14 cellular contexts compared by ENCODE assay signal in the genomic region with DNA sequence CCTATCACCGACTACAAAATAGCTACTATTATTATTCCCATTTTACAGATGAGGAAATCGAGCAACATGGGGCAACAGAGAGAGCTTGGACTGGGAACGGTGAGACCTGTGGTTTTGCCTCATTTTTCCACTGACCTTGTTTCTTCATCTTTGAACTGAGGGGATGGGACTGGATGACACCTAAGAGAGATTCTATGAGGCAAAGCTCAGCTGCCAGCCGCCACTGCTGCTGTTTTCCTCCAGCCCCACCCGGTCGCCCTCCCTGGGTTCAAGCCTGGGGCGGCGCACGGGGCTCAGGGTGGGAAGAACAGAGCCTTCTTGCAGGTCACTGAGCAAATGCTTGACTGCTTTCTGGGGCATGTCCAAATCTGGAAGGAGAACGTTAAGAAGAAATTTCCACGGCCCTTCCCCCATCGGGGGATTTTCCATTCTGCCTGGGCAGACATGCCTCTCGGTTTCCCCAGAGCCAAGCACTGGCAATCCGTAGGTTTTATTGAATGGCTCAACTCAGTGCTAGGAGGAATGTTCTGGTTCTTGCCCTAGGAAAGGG. TPM values are rescaled to one million over a fixed set of nuclear protein-coding genes. Genes with fewer than 3 reads are reported as not detected.
A peak's percentile ranks its signal among the peaks of the same experiment; 100 is the strongest.
DNase-seq lines count a peak whose midpoint lies in the region; ATAC-seq, FAIRE-seq and TF ChIP-seq lines count a peak whose summit lies in the region.
"Had no signal": no experiment of that assay in that cellular context is flagged by ENCODE, and none has a peak within 500 bp of the region (broad histone marks: within the 10 kb centered on the region; RNA-seq: fewer than 3 reads in every experiment).

No MANE protein-coding gene starts in this region.

- H3K4me3 Mint-ChIP-seq in CD4-positive, CD25-positive, alpha-beta regulatory T cell: peak overlapping the region in 2 of 4 donors; percentile 8 to 73
- H3K4me3 Mint-ChIP-seq in astrocyte (ENCODE audit: unreplicated experiment): peak overlapping the region; percentile 14
- H3K4me3 Mint-ChIP-seq in naive thymus-derived CD4-positive, alpha-beta T cell: peak overlapping the region in 5 of 10 donors; percentile 25 to 72 (median 63)

- H3K9me3 Mint-ChIP-seq in CD4-positive, CD25-positive, alpha-beta regulatory T cell: no peaks in the 10 kb centered on the region
- peaks cover 5% of the 10 kb centered on the region for H3K9me3 Mint-ChIP-seq in astrocyte (ENCODE audit: unreplicated experiment)
- H3K9me3 Mint-ChIP-seq in naive thymus-derived CD4-positive, alpha-beta T cell: peaks cover 0 to 1% (median 0%) of the 10 kb centered on the region in 11 donors

- no peaks in the 10 kb centered on the region for H3K79me2 ChIP-seq in astrocyte (ENCODE audit: insufficient read depth, low read length)

- CTCF ChIA-PET in naive thymus-derived CD4-positive, alpha-beta T cell (lab: Charles Lee): interaction anchor here (0.6 to 1.1 kb wide), 3 partner anchors 11 to 32 kb away, joined by 3 to 4 read pairs (median 4); no protein-coding TSS in a partner anchor

- H3K4me1 ChIP-seq in CD4-positive, CD25-positive, alpha-beta regulatory T cell (ENCODE audit: control insufficient read depth, insufficient read depth, low read length, poor library complexity, severe bottlenecking): peaks cover 24% of the 10 kb centered on the region
- no peaks in the 10 kb centered on the region for H3K4me1 ChIP-seq in astrocyte (ENCODE audit: insufficient read depth, low read length)
- H3K4me1 ChIP-seq in naive thymus-derived CD4-positive, alpha-beta T cell (ENCODE audit: control insufficient read depth in 2 of 2, insufficient read depth in 2 of 2, low read length in 2 of 2): peaks cover 12 to 27% of the 10 kb centered on the region in 2 donors
- H3K4me1 ChIP-seq: SJCRH30 had no signal

- H3K9ac ChIP-seq in astrocyte (ENCODE audit: low read length): no peak overlapping the region

- DNase-seq in CD4-positive, CD25-positive, alpha-beta regulatory T cell: no peak
- DNase-seq in H7 (peak; percentile 43), astrocyte (ENCODE audit: low read depth) (no peak), pons (ENCODE audit: low spot score) (no peak), Right ventricle myocardium superior (no peak)
- DNase-seq in naive thymus-derived CD4-positive, alpha-beta T cell: no peak
- DNase-seq: adrenal gland, Calu3, lower lobe of right lung, NCI-H1048, NCI-H510A treated with DMSO at 0.1 percent for 48 hours, SJCRH30 had no signal

- ATAC-seq in CD4-positive, CD25-positive, alpha-beta regulatory T cell (ENCODE audit: low read depth in 2 of 2): no peak
- no peak for ATAC-seq in naive thymus-derived CD4-positive, alpha-beta T cell
- ATAC-seq in HG02610 (IDR thresholded peaks at IDR 0.05; ENCODE audit: unreplicated experiment): no peak
- no peak for ATAC-seq in Right ventricle myocardium superior (ENCODE audit: poor library complexity)
- no peak for ATAC-seq in HG03097 (IDR thresholded peaks at IDR 0.05; ENCODE audit: low FRiP score, unreplicated experiment)

- no peaks in the 10 kb centered on the region for H4K20me1 ChIP-seq in astrocyte (ENCODE audit: insufficient read depth, low read length)

- peak overlapping the region; percentile 39 for H3K27ac ChIP-seq in CD4-positive, CD25-positive, alpha-beta regulatory T cell (ENCODE audit: insufficient read depth, low read length, poor library complexity, severe bottlenecking)
- no peak overlapping the region for H3K27ac ChIP-seq in astrocyte (ENCODE audit: low read depth, low read length)
- H3K27ac ChIP-seq in naive thymus-derived CD4-positive, alpha-beta T cell (ENCODE audit: low read depth, low read length): peak overlapping the region; percentile 35
- H3K27ac ChIP-seq: adrenal gland, lower lobe of right lung, SJCRH30 had no signal

- no peaks in the 10 kb centered on the region for H3K9me3 ChIP-seq in CD4-positive, CD25-positive, alpha-beta regulatory T cell (ENCODE audit: control insufficient read depth in 2 of 2, low read length in 2 of 2)
- no peaks in the 10 kb centered on the region for H3K9me3 ChIP-seq in astrocyte (ENCODE audit: insufficient read depth, low read depth, low read length)
- H3K9me3 ChIP-seq in naive thymus-derived CD4-positive, alpha-beta T cell (ENCODE audit: control insufficient read depth in 2 of 3, low read length in 3 of 3): no peaks in the 10 kb centered on the region
- H3K9me3 ChIP-seq: adrenal gland, lower lobe of right lung, SJCRH30 had no signal

- peaks cover 8 to 41% (median 18%) of the 10 kb centered on the region in 4 donors for H3K4me1 Mint-ChIP-seq in CD4-positive, CD25-positive, alpha-beta regulatory T cell
- no peaks in the 10 kb centered on the region for H3K4me1 Mint-ChIP-seq in astrocyte (ENCODE audit: low read depth, unreplicated experiment)
- H3K4me1 Mint-ChIP-seq in naive thymus-derived CD4-positive, alpha-beta T cell: peaks cover 24 to 50% (median 42%) of the 10 kb centered on the region in 7 donors

- H3K4me3 ChIP-seq in CD4-positive, CD25-positive, alpha-beta regulatory T cell (ENCODE audit: low read depth, low read length): no peak overlapping the region
- H3K4me3 ChIP-seq in H7 (ENCODE audit: insufficient read depth, low read depth, low read length) (no peak overlapping the region), astrocyte (ENCODE audit: insufficient read depth, low read depth, low read length) (no peak overlapping the region)
- no peak overlapping the region for H3K4me3 ChIP-seq in naive thymus-derived CD4-positive, alpha-beta T cell (ENCODE audit: low read length)
- H3K4me3 ChIP-seq: adrenal gland, lower lobe of right lung, SJCRH30 had no signal

- peak overlapping the region; percentile 17 to 87 (median 60) for H3K27ac Mint-ChIP-seq in CD4-positive, CD25-positive, alpha-beta regulatory T cell
- H3K27ac Mint-ChIP-seq in astrocyte (ENCODE audit: unreplicated experiment): no peak overlapping the region
- peak overlapping the region; percentile 27 to 91 (median 81) for H3K27ac Mint-ChIP-seq in naive thymus-derived CD4-positive, alpha-beta T cell

- H3K36me3 ChIP-seq in CD4-positive, CD25-positive, alpha-beta regulatory T cell (ENCODE audit: control insufficient read depth, insufficient read depth, low read length): no peaks in the 10 kb centered on the region
- H3K36me3 ChIP-seq in H7 (replicated peaks; ENCODE audit: control insufficient read depth, insufficient read depth, low read length) (no peaks in the 10 kb centered on the region), astrocyte (ENCODE audit: insufficient read depth, low read length) (no peaks in the 10 kb centered on the region)
- no peaks in the 10 kb centered on the region for H3K36me3 ChIP-seq in naive thymus-derived CD4-positive, alpha-beta T cell (ENCODE audit: control insufficient read depth in 2 of 3, insufficient read depth in 3 of 3, low read length in 3 of 3)
- H3K36me3 ChIP-seq: adrenal gland, lower lobe of right lung, SJCRH30 had no signal

- H3K36me3 Mint-ChIP-seq in CD4-positive, CD25-positive, alpha-beta regulatory T cell: no peaks in the 10 kb centered on the region
- peaks cover 2% of the 10 kb centered on the region for H3K36me3 Mint-ChIP-seq in astrocyte (ENCODE audit: low read depth, unreplicated experiment)
- H3K36me3 Mint-ChIP-seq in naive thymus-derived CD4-positive, alpha-beta T cell: peaks cover 0 to 4% (median 0%) of the 10 kb centered on the region in 5 donors

- no peak overlapping the region for H3K4me2 ChIP-seq in astrocyte (ENCODE audit: low read length)

- H3K27me3 ChIP-seq in CD4-positive, CD25-positive, alpha-beta regulatory T cell (ENCODE audit: control insufficient read depth, insufficient read depth, low read length): no peaks in the 10 kb centered on the region
- H3K27me3 ChIP-seq in H7 (ENCODE audit: control insufficient read depth, insufficient read depth, low read length) (no peaks in the 10 kb centered on the region), astrocyte (ENCODE audit: insufficient read depth, low read length) (no peaks in the 10 kb centered on the region)
- no peaks in the 10 kb centered on the region for H3K27me3 ChIP-seq in naive thymus-derived CD4-positive, alpha-beta T cell (ENCODE audit: control insufficient read depth in 2 of 2, insufficient read depth in 2 of 2, low read length in 2 of 2)
- H3K27me3 ChIP-seq: adrenal gland, SJCRH30 had no signal

- H2AFZ ChIP-seq in astrocyte (ENCODE audit: low read depth, low read length): no peak overlapping the region

- POLR2A ChIA-PET in naive thymus-derived CD4-positive, alpha-beta T cell (lab: Charles Lee): interaction anchor here (0.8 to 3.2 kb wide), 6 partner anchors 8 to 26 kb away, joined by 3 to 26 read pairs (median 3); partner anchors contain the start of gene DDIT4

- no peak for TF ChIP-seq CTCF in astrocyte (IDR thresholded peaks at IDR 0.05; ENCODE audit: insufficient read depth, low read depth, low read length)

- H3K27me3 Mint-ChIP-seq in CD4-positive, CD25-positive, alpha-beta regulatory T cell: no peaks in the 10 kb centered on the region
- H3K27me3 Mint-ChIP-seq in astrocyte (ENCODE audit: low read depth, unreplicated experiment): no peaks in the 10 kb centered on the region
- no peaks in the 10 kb centered on the region for H3K27me3 Mint-ChIP-seq in naive thymus-derived CD4-positive, alpha-beta T cell

- intact Hi-C loops in naive thymus-derived CD4-positive, alpha-beta T cell (cut with micrococcal nuclease): loop anchor here (1.0 kb wide), 3 partner anchors 10 to 13 kb away; partner anchors contain the start of gene DDIT4 (in 1 of the 2)
- intact Hi-C loops in Right ventricle myocardium superior (cut with DNase I): no loop called here

- FAIRE-seq in astrocyte (lab: Jason Lieb, UNC): no peak

RNA-seq across cellular contexts. Expression of gene DDIT4, which starts 12.3 kb away (rescaled TPM):
- 403 TPM for total RNA-seq in CD4-positive, CD25-positive, alpha-beta regulatory T cell
- 100 to 1,000 TPM in 1 of 4 donors, 10 to 100 TPM in 3; 62.1 to 123 (median 76.6) TPM for polyA plus RNA-seq in CD4-positive, CD25-positive, alpha-beta regulatory T cell
- total RNA-seq in H7 (2014; rRNA removed; shearing (Covaris generic)): 54.2 and 123 TPM in 2 replicates
- 244 and 313 TPM in 2 replicates for total RNA-seq in astrocyte
- 100 to 1,000 TPM in 3 of 5 experiments, 10 to 100 TPM in 2; 25.4 to 335 (median 135) TPM for total RNA-seq in naive thymus-derived CD4-positive, alpha-beta T cell
- polyA plus RNA-seq in naive thymus-derived CD4-positive, alpha-beta T cell: 100 to 1,000 TPM in 1 of 2 donors, 10 to 100 TPM in 1; 80.4 to 219 TPM
- 54.8 TPM for total RNA-seq in Right ventricle myocardium superior
